Comparison of ENCODE assay signal across 9 cellular contexts in the genomic region with DNA sequence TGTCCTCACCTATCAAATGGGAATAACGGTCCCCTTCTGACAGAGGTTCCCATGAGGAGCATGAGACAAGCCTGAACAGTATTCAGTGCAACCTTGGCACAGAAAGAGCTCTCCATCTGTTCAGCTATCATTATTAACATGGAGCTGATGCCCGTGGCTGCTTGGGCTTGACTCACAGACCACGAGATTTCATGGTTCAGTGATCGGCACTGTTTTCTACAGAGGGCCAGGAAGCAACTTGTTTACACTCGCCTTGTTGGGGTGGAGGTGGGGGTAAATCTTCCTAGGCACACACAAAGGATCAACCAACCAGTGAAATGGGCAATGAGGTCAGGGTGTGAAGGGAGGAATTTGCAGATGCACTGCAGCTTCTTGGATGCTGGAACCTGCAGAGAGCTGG.
DNase-seq lines count a peak whose midpoint lies in the region; ATAC-seq, FAIRE-seq and TF ChIP-seq lines count a peak whose summit lies in the region.
"Had no signal": no experiment of that assay in that cellular context is flagged by ENCODE, and none has a peak within 500 bp of the region (broad histone marks: within the 10 kb centered on the region; RNA-seq: fewer than 3 reads in every experiment).

No MANE protein-coding gene starts in this region.

- no peak overlapping the region for H3K18ac ChIP-seq in H1 (ENCODE audit: extremely low read depth, low read length)

- H4K20me1 ChIP-seq in H1 (replicated peaks in 1 of 2; ENCODE audit: control insufficient read depth in 1 of 2, insufficient read depth in 2 of 2, low read length in 2 of 2) = no peaks in the 10 kb centered on the region

- H3K14ac ChIP-seq in H1 (ENCODE audit: insufficient read length) = no peak overlapping the region

- CTCF ChIA-PET in H1 (lab: Charles Lee; ENCODE audit: partially characterized antibody) = interaction anchor here (2.8 to 6.8 kb wide), 2 partner anchors 12 to 262 kb away, joined by 14 to 48 read pairs; no protein-coding TSS in a partner anchor

- no peaks in the 10 kb centered on the region for H3K79me1 ChIP-seq in H1 (ENCODE audit: low read depth, low read length)

- WGBS in H1 (ENCODE audit: extremely low coverage in 1 of 2, insufficient coverage in 1 of 2, insufficient read length in 1 of 2, insufficient replicate concordance in 2 of 2, low coverage in 1 of 2, low lambda C conversion rate in 2 of 2, missing lambda C conversion rate in 1 of 2), 2 experiments = 65% methylated on average over 5 of the region's 5 CpGs; no CpG with 5 or more reads in 1 of the 2 experiments

- H3K56ac ChIP-seq in H1 (replicated peaks; ENCODE audit: insufficient read length, low read depth, low read length) = no peak overlapping the region

- no peak overlapping the region for H4K8ac ChIP-seq in H1 (ENCODE audit: extremely low read depth, insufficient read depth, low read length)

- no peak overlapping the region for H3K4ac ChIP-seq in H1 (replicated peaks; ENCODE audit: insufficient read length, low read depth, low read length)

- H3K36me3 ChIP-seq in H1 (ENCODE audit: control insufficient read depth in 2 of 4, insufficient read depth in 4 of 4, low read length in 3 of 4) = peaks cover 0 to 5% (median 0%) of the 10 kb centered on the region in 4 experiments; a peak in 1 of 8 replicates

- H3K4me1 ChIP-seq in H1 (replicated peaks in 1 of 4; ENCODE audit: control insufficient read depth in 3 of 4, insufficient read depth in 4 of 4, low read length in 3 of 4) = peaks cover 0 to 3% (median 0%) of the 10 kb centered on the region in 4 experiments; a peak in 1 of 7 replicates

- no peaks in the 10 kb centered on the region for H3K23me2 ChIP-seq in H1 (ENCODE audit: low read depth, low read length)

- H3K23ac ChIP-seq in H1 (ENCODE audit: insufficient read length) = no peak overlapping the region

- H3K4me2 ChIP-seq in H1 (ENCODE audit: insufficient read depth in 1 of 2, low read depth in 2 of 2, low read length in 2 of 2) = no peak overlapping the region

- H4K5ac ChIP-seq in H1 (ENCODE audit: insufficient read length, low read depth, low read length) = no peak overlapping the region

- TF ChIP-seq EP300 in H1 (IDR thresholded peaks at IDR 0.05; ENCODE audit: borderline replicate concordance in 1 of 2, low read depth in 2 of 2, low read length in 2 of 2) = no peak

- no peak overlapping the region for H3K9ac ChIP-seq in H1 (replicated peaks in 1 of 4; ENCODE audit: extremely low read depth in 1 of 4, low read depth in 3 of 4, low read length in 3 of 4)

- ATAC-seq in GM21576 (IDR thresholded peaks at IDR 0.05; ENCODE audit: unreplicated experiment) (peak; percentile 70), left lobe of liver (no peak), GM19455 (IDR thresholded peaks at IDR 0.05; ENCODE audit: unreplicated experiment) (no peak)

- TF ChIP-seq RAD21 in H1 (IDR thresholded peaks at IDR 0.05 in 1 of 2, conservative IDR thresholded peaks at IDR 0.05 in 1 of 2; ENCODE audit: low read depth in 2 of 2, low read length in 2 of 2) = no peak

- no peak overlapping the region for H3K27ac ChIP-seq in H1 (ENCODE audit: low read depth, low read length)

- no peak overlapping the region for H2BK120ac ChIP-seq in H1 (replicated peaks; ENCODE audit: low read depth, low read length)

- no peak overlapping the region for H2AFZ ChIP-seq in H1 (ENCODE audit: low read length)

- H2BK5ac ChIP-seq in H1 (ENCODE audit: low read depth, low read length) = no peak overlapping the region

- POLR2A ChIA-PET in H1 (lab: Charles Lee; ENCODE audit: partially characterized antibody) = no interaction called here

- no peak for TF ChIP-seq POLR2A in H1 (IDR thresholded peaks at IDR 0.05; ENCODE audit: control extremely low read depth in 1 of 2, low read depth in 2 of 2, low read length in 2 of 2)

- H2BK15ac ChIP-seq in H1 (ENCODE audit: low read length) = 0 out of 2 replicates have a peak overlapping the region, but pooled peaks have one; percentile 3

- peaks cover 5% of the 10 kb centered on the region in 2 experiments; a peak in 1 of 4 replicates for H3K9me3 ChIP-seq in H1 (ENCODE audit: insufficient read depth in 2 of 2, low read depth in 1 of 2, low read length in 1 of 2)

- no peak overlapping the region for H2BK12ac ChIP-seq in H1 (ENCODE audit: low read depth, low read length)

- H3K4me3 ChIP-seq in H1 (ENCODE audit: extremely low read depth in 1 of 4, insufficient read depth in 2 of 4, low read depth in 3 of 4, low read length in 4 of 4) = no peak overlapping the region

- no peak overlapping the region for H2AK5ac ChIP-seq in H1 (ENCODE audit: low read depth, low read length)

- H4K91ac ChIP-seq in H1 (replicated peaks; ENCODE audit: insufficient read length, low read length) = no peak overlapping the region

- DNase-seq in EL = peak; percentile 57
- DNase-seq in HK-2 (ENCODE audit: unreplicated experiment) = peak; percentile 36
- DNase-seq in H1 (ENCODE audit: low read depth in 1 of 2, low spot score in 2 of 2) = no peak
- no peak for DNase-seq in left lobe of liver (ENCODE audit: low spot score)
- DNase-seq in NCI-H1436 treated with DMSO at 0.1 percent for 48 hours (lab: John Stamatoyannopoulos, UW) = no peak
- DNase-seq in cortex of kidney (lab: John Stamatoyannopoulos, UW) = no peak
- DNase-seq: small intestine had no signal

- no peaks in the 10 kb centered on the region for H3K27me3 ChIP-seq in H1 (replicated peaks in 1 of 4; ENCODE audit: control insufficient read depth in 3 of 4, extremely low read depth in 1 of 4, insufficient read depth in 3 of 4, low read length in 3 of 4)

- H3K79me2 ChIP-seq in H1 (ENCODE audit: control insufficient read depth in 1 of 2, insufficient read depth in 2 of 2, low read length in 2 of 2) = no peaks in the 10 kb centered on the region

- TF ChIP-seq CTCF in H1 (IDR thresholded peaks at IDR 0.05; ENCODE audit: control extremely low read depth in 1 of 3, insufficient read depth in 1 of 3, low read depth in 1 of 3, low read length in 3 of 3) = no peak

- no peak overlapping the region for H2BK20ac ChIP-seq in H1 (ENCODE audit: low read length)

- FAIRE-seq in H1 (lab: Jason Lieb, UNC) = no peak
- FAIRE-seq: small intestine had no signal

TF ChIP-seq in H1, 55 proteins besides CTCF, POLR2A, EP300 and RAD21:
- TF ChIP-seq SP4 (IDR thresholded peaks at IDR 0.05; ENCODE audit: low read length) (no peak), KDM5A (IDR thresholded peaks at IDR 0.05; ENCODE audit: low read length) (no peak), PHF8 (conservative IDR thresholded peaks at IDR 0.05; ENCODE audit: low read depth, low read length) (no peak), YY1 (IDR thresholded peaks at IDR 0.05; ENCODE audit: low read depth, low read length) (no peak), KDM1A (IDR thresholded peaks at IDR 0.05; ENCODE audit: borderline replicate concordance, low read length) (no peak), CTBP2 (IDR thresholded peaks at IDR 0.05; ENCODE audit: borderline replicate concordance, insufficient read depth, insufficient read length, low read length) (no peak), TAF7 (optimal IDR thresholded peaks at IDR 0.05; ENCODE audit: borderline replicate concordance, low read depth, low read length) (no peak), CEBPB (IDR thresholded peaks at IDR 0.05; ENCODE audit: low read depth, low read length) (no peak)

Comparison
In these comparisons a context has a peak if more than half of its experiments do, and no peak if none do; other contexts are left out.
1. DNase-seq: peak in EL (single experiment) and HK-2 (single experiment); none in H1 (0 of 2), left lobe of liver (single experiment), NCI-H1436 treated with DMSO at 0.1 percent for 48 hours (single experiment) and cortex of kidney (single experiment).